17 cellular contexts compared by ENCODE assay signal in genomic region chr20:57791178-57791945, GRCh38.
DNase-seq lines count a peak whose midpoint lies in the region; TF ChIP-seq lines count a peak whose summit lies in the region.
"Had no signal": no experiment of that assay in that cellular context is flagged by ENCODE, and none has a peak within 500 bp of the region (broad histone marks: within the 10 kb centered on the region; RNA-seq: fewer than 3 reads in every experiment).

No MANE protein-coding gene starts in this region.

- TF ChIP-seq CTCF in HEK293 (tag by site-specific recombination; IDR thresholded peaks at IDR 0.05), result no peak
- no peak for TF ChIP-seq CTCF in smooth muscle cell (IDR thresholded peaks at IDR 0.05; ENCODE audit: borderline replicate concordance, insufficient read depth, poor library complexity, severe bottlenecking)
- TF ChIP-seq CTCF in WERI-Rb-1 (IDR thresholded peaks at IDR 0.05; ENCODE audit: low read depth, low read length), result no peak

- H2AFZ ChIP-seq in smooth muscle cell (ENCODE audit: low read depth), result no peak overlapping the region

- H4K20me1 ChIP-seq in smooth muscle cell (ENCODE audit: low read depth), result no peaks in the 10 kb centered on the region

- H3K4me2 ChIP-seq in smooth muscle cell, result no peak overlapping the region

- H3K9me3 ChIP-seq in HEK293 (ENCODE audit: control insufficient read depth, insufficient read depth, low read depth, low read length) (no peaks in the 10 kb centered on the region), SK-N-MC (ENCODE audit: low read depth, low read length) (no peaks in the 10 kb centered on the region), smooth muscle cell (replicated peaks; ENCODE audit: low read depth) (no peaks in the 10 kb centered on the region), WERI-Rb-1 (ENCODE audit: severe bottlenecking) (no peaks in the 10 kb centered on the region)
- H3K9me3 ChIP-seq: Peyer's patch had no signal

- H3F3A ChIP-seq in smooth muscle cell (ENCODE audit: low read depth), result peaks cover 10% of the 10 kb centered on the region

- H3K4me3 ChIP-seq in HEK293 (ENCODE audit: low read depth, low read length) (no peak overlapping the region), SK-N-MC (peak overlapping the region; percentile 24; the same call in 1 of the 2 replicates), smooth muscle cell (no peak overlapping the region), WERI-Rb-1 (ENCODE audit: low read depth, low read length) (no peak overlapping the region)
- H3K4me3 ChIP-seq: Peyer's patch had no signal

- H3K27me3 ChIP-seq in smooth muscle cell (ENCODE audit: low read depth) (no peaks in the 10 kb centered on the region), WERI-Rb-1 (ENCODE audit: insufficient read depth, low read depth, severe bottlenecking) (no peaks in the 10 kb centered on the region)
- H3K27me3 ChIP-seq: Peyer's patch had no signal

- H3K36me3 ChIP-seq in HEK293 (ENCODE audit: control insufficient read depth in 2 of 2, insufficient read depth in 1 of 2, low read length in 2 of 2) (no peaks in the 10 kb centered on the region), SK-N-MC (ENCODE audit: insufficient read depth, low read length) (no peaks in the 10 kb centered on the region), smooth muscle cell (ENCODE audit: low read depth) (no peaks in the 10 kb centered on the region), WERI-Rb-1 (no peaks in the 10 kb centered on the region)
- H3K36me3 ChIP-seq: Peyer's patch had no signal

- H3K9ac ChIP-seq in SK-N-MC (ENCODE audit: insufficient read length), result no peak overlapping the region
- H3K9ac ChIP-seq in smooth muscle cell (ENCODE audit: low read depth), result no peak overlapping the region

- DNase-seq in SK-N-MC (ENCODE audit: low read depth, low spot score), result no peak
- peak; percentile 30 for DNase-seq in mesenteric fat pad (ENCODE audit: low spot score)
- no peak for DNase-seq in smooth muscle cell (lab: John Stamatoyannopoulos, UW; ENCODE audit: unreplicated experiment)
- no peak for DNase-seq in NCI-H2107 (lab: John Stamatoyannopoulos, UW)
- DNase-seq in WERI-Rb-1, result no peak
- DNase-seq in NCI-H1694 treated with DMSO at 0.1 percent for 48 hours (lab: John Stamatoyannopoulos, UW), result no peak
- DNase-seq: DMS79 treated with DMSO at 0.1 percent for 48 hours, GOT3, Kasumi-1, MM.1S, NCI-H1092, NCI-H1436 treated with DMSO at 0.1 percent for 48 hours, NCI-H2029 treated with DMSO at 0.1 percent for 48 hours, NCI-H2171 treated with DMSO at 0.1 percent for 48 hours, NCI-H446, Peyer's patch had no signal

- POLR2A ChIA-PET in HEK293 (lab: Yijun Ruan, JAX), result no interaction called here

- CTCF ChIA-PET in HEK293 (lab: Yijun Ruan, JAX), result no interaction called here

- H3K4me1 ChIP-seq in HEK293 (ENCODE audit: control insufficient read depth, insufficient read depth, low read length) (no peaks in the 10 kb centered on the region), smooth muscle cell (ENCODE audit: low read depth) (no peaks in the 10 kb centered on the region)
- H3K4me1 ChIP-seq: Peyer's patch had no signal

- H3K79me2 ChIP-seq in smooth muscle cell (ENCODE audit: low read depth), result no peaks in the 10 kb centered on the region

- H3K27ac ChIP-seq in HEK293 (ENCODE audit: extremely low read depth, low read depth, low read length) (no peak overlapping the region), SK-N-MC (no peak overlapping the region), smooth muscle cell (ENCODE audit: low read depth) (peak overlapping the region; percentile 68), WERI-Rb-1 (no peak overlapping the region)
- H3K27ac ChIP-seq: Peyer's patch had no signal

- WGBS in smooth muscle cell (ENCODE audit: low lambda C conversion rate), result 94% methylated on average over 14 of the region's 14 CpGs

TF ChIP-seq in HEK293, 187 proteins besides CTCF, POLR2A, EP300 and RAD21:
- TF ChIP-seq ZIC2 (tag by site-specific recombination; IDR thresholded peaks at IDR 0.05) (0 out of 2 replicates have a peak, but pooled peaks have one; percentile 11), ZNF223 (tag by site-specific recombination; IDR thresholded peaks at IDR 0.05) (no peak), ZNF146 (tag by site-specific recombination; IDR thresholded peaks at IDR 0.05) (peak; percentile 98)
